27 cellular contexts compared by ENCODE assay signal in the genomic region with DNA sequence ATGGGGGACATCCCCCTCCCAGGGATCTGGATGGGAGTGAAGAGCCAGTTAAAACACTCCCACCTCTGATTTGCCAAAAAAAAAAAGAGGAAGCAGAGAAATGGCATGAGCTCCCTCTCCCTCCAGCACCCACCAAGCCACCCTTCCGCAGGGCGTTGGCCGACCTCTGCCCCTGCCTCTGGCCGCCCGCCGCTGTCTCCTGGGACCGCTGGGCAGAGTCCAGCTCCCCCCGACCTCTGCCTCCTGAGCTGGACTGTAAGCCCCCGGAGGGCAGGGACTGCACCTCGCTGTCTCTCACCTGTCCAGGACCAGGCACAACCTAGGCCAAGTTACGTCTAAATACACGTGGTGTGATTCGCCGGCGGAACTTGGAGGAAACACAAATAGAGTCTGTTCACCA.
"Had no signal": no experiment of that assay in that cellular context is flagged by ENCODE, and none has a peak within 500 bp of the region (broad histone marks: within the 10 kb centered on the region; RNA-seq: fewer than 3 reads in every experiment).

No MANE protein-coding gene starts in this region.

- H3K27ac Mint-ChIP-seq: immature natural killer cell; mesothelial cell of epicardium; natural killer cell; nephron progenitor cell; stimulated activated effector memory CD8-positive, alpha-beta T cell treated with anti-CD3 and anti-CD28 coated beads, Interleukin-12 subunit alpha, Interleukin-12 subunit beta, amount 100 ng/mL, for 72 hours; stimulated activated naive CD8-positive, alpha-beta T cell treated with anti-CD3 and anti-CD28 coated beads, Interleukin-15, Interleukin-2, amounts not matched to agents 100 ng/mL and 50 ng/mL, for 24 hours had no signal

- H3K36me3 Mint-ChIP-seq: immature natural killer cell; mesothelial cell of epicardium; naive B cell; natural killer cell; stimulated activated effector memory CD8-positive, alpha-beta T cell treated with anti-CD3 and anti-CD28 coated beads, Interleukin-12 subunit alpha, Interleukin-12 subunit beta, amount 100 ng/mL, for 72 hours had no signal

- H3K4me3 ChIP-seq: left ventricle myocardium inferior, lung, pancreas, prostate gland, sigmoid colon, spleen, suprapubic skin, transverse colon, upper lobe of left lung, vagina had no signal

- H3K4me1 ChIP-seq: left ventricle myocardium inferior, pancreas, prostate gland, vagina had no signal

- H3K9me3 Mint-ChIP-seq: immature natural killer cell; mesothelial cell of epicardium; natural killer cell; stimulated activated effector memory CD8-positive, alpha-beta T cell treated with anti-CD3 and anti-CD28 coated beads, Interleukin-12 subunit alpha, Interleukin-12 subunit beta, amount 100 ng/mL, for 72 hours; stimulated activated naive CD8-positive, alpha-beta T cell treated with anti-CD3 and anti-CD28 coated beads, Interleukin-15, Interleukin-2, amounts not matched to agents 100 ng/mL and 50 ng/mL, for 24 hours had no signal

- H3K36me3 ChIP-seq: left ventricle myocardium inferior, pancreas, prostate gland, sigmoid colon, spleen, suprapubic skin, transverse colon, upper lobe of left lung, vagina had no signal

- ATAC-seq: natural killer cell; right cardiac atrium; stimulated activated effector memory CD8-positive, alpha-beta T cell treated with anti-CD3 and anti-CD28 coated beads, Interleukin-12 subunit alpha, Interleukin-12 subunit beta, amount 100 ng/mL, for 72 hours had no signal

- H3K27ac ChIP-seq: left ventricle myocardium inferior, pancreas, prostate gland, sigmoid colon, spleen, suprapubic skin, transverse colon, upper lobe of left lung, vagina had no signal

- H3K27me3 ChIP-seq: pancreas, upper lobe of left lung, vagina had no signal

- H3K4me1 Mint-ChIP-seq: immature natural killer cell; naive B cell; natural killer cell; stimulated activated effector memory CD8-positive, alpha-beta T cell treated with anti-CD3 and anti-CD28 coated beads, Interleukin-12 subunit alpha, Interleukin-12 subunit beta, amount 100 ng/mL, for 72 hours had no signal

- H3K4me3 Mint-ChIP-seq: immature natural killer cell; mesothelial cell of epicardium; naive B cell; natural killer cell; nephron progenitor cell; stimulated activated effector memory CD8-positive, alpha-beta T cell treated with anti-CD3 and anti-CD28 coated beads, Interleukin-12 subunit alpha, Interleukin-12 subunit beta, amount 100 ng/mL, for 72 hours; stimulated activated naive CD8-positive, alpha-beta T cell treated with anti-CD3 and anti-CD28 coated beads, Interleukin-15, Interleukin-2, amounts not matched to agents 100 ng/mL and 50 ng/mL, for 24 hours had no signal

- DNase-seq: hypothalamus; immature natural killer cell; islet precursor cell; left ventricle myocardium inferior; mesendoderm; naive B cell; natural killer cell; nephron progenitor cell; nucleus accumbens; posterior cingulate gyrus; retina; sigmoid colon; small intestine; spleen; stimulated activated CD4-positive, alpha-beta T cell treated with anti-CD3 and anti-CD28 coated beads, Interleukin-4, amount 100 ng/mL, for 24 hours; stimulated activated naive CD4-positive, alpha-beta T cell; transverse colon had no signal

- H3K9me3 ChIP-seq: pancreas, prostate gland, suprapubic skin, transverse colon, upper lobe of left lung, vagina had no signal
